14 cellular contexts compared by ENCODE assay signal in genomic region chr4:104352211-104352610, GRCh38.
DNase-seq lines count a peak whose midpoint lies in the region; ATAC-seq and TF ChIP-seq lines count a peak whose summit lies in the region.
"Had no signal": no experiment of that assay in that cellular context is flagged by ENCODE, and none has a peak within 500 bp of the region (broad histone marks: within the 10 kb centered on the region; RNA-seq: fewer than 3 reads in every experiment).

No MANE protein-coding gene starts in this region.

- BruUV-seq in PC-9 (replicated peaks; lab: Mats Ljungman, UMichigan) = no TSS peak

- intact Hi-C loops in PC-9 (cut with micrococcal nuclease; ENCODE audit: unreplicated experiment) = no loop called here

- H3K27me3 Mint-ChIP-seq in activated CD8-positive, alpha-beta memory T cell treated with anti-CD3 and anti-CD28 coated beads, Interleukin-2, amount 10 ng/mL, durations not matched to agents 7 days and 5 days = no peaks in the 10 kb centered on the region
- H3K27me3 Mint-ChIP-seq: activated CD8-positive, alpha-beta T cell treated with anti-CD3 and anti-CD28 coated beads for 36 hours; activated naive CD4-positive, alpha-beta T cell treated with anti-CD3 and anti-CD28 coated beads, Interleukin-2, amount 10 ng/mL, durations not matched to agents 7 days and 5 days; IgD-negative memory B cell had no signal

- POLR2A ChIA-PET in PC-9 (lab: Charles Lee; ENCODE audit: unreplicated experiment) = no interaction called here

- peak; percentile 60 for ATAC-seq in HG02759 (IDR thresholded peaks at IDR 0.05; ENCODE audit: unreplicated experiment)
- peak; percentile 52 for ATAC-seq in left lobe of liver
- ATAC-seq in activated CD8-positive, alpha-beta memory T cell treated with anti-CD3 and anti-CD28 coated beads, Interleukin-2, amount 10 ng/mL, durations not matched to agents 7 days and 5 days = no peak
- ATAC-seq: activated CD8-positive, alpha-beta T cell treated with anti-CD3 and anti-CD28 coated beads for 36 hours; right cardiac atrium had no signal

- H3K79me2 ChIP-seq in PC-9 (ENCODE audit: low read depth) = no peaks in the 10 kb centered on the region

- no peak overlapping the region for H2AFZ ChIP-seq in PC-9

- no peak overlapping the region for H3K4me3 ChIP-seq in PC-9
- H3K4me3 ChIP-seq: BLaER1 treated with 17β-estradiol and CSF1 and Interleukin-3, amounts not matched to agents 10 nM and 100 nM had no signal

- no peaks in the 10 kb centered on the region for H4K20me1 ChIP-seq in PC-9 (ENCODE audit: insufficient read depth)
- H4K20me1 ChIP-seq: BLaER1 treated with 17β-estradiol and CSF1 and Interleukin-3, amounts not matched to agents 10 nM and 100 nM had no signal

- no peaks in the 10 kb centered on the region for H3K9me2 ChIP-seq in PC-9 (ENCODE audit: insufficient read depth)

- CTCF ChIA-PET in PC-9 (lab: Charles Lee) = no interaction called here
- CTCF ChIA-PET in activated CD8-positive, alpha-beta memory T cell treated with anti-CD3 and anti-CD28 coated beads, Interleukin-2, amount 10 ng/mL, durations not matched to agents 7 days and 5 days (lab: Charles Lee) = no interaction called here

- H3K4me1 ChIP-seq in PC-9 (replicated peaks; ENCODE audit: insufficient read depth) = no peaks in the 10 kb centered on the region
- H3K4me1 ChIP-seq: BLaER1 treated with 17β-estradiol and CSF1 and Interleukin-3, amounts not matched to agents 10 nM and 100 nM had no signal

- TF ChIP-seq CTCF in PC-9 (conservative IDR thresholded peaks at IDR 0.05) = peak; percentile 33; the same call in 1 of the 2 replicates

- DNase-seq in ELF-1 (ENCODE audit: low read depth, low spot score) (peak; percentile 21), PC-9 (no peak), left lobe of liver (ENCODE audit: low spot score) (no peak), OCI-M2 (lab: John Stamatoyannopoulos, UW; ENCODE audit: unreplicated experiment) (no peak), GM03348 (ENCODE audit: low spot score) (no peak)
- DNase-seq in activated CD4-positive, CD25-positive, alpha-beta regulatory T cell treated with anti-CD3 and anti-CD28 coated beads, Interleukin-2, amount 50 U/mL, for 72 hours = no peak
- no peak for DNase-seq in activated CD8-positive, alpha-beta memory T cell treated with anti-CD3 and anti-CD28 coated beads, Interleukin-2, amount 10 ng/mL, durations not matched to agents 7 days and 5 days
- DNase-seq: activated CD8-positive, alpha-beta T cell treated with anti-CD3 and anti-CD28 coated beads for 36 hours; activated naive CD4-positive, alpha-beta T cell treated with anti-CD3 and anti-CD28 coated beads, Interleukin-2, amount 10 ng/mL, durations not matched to agents 7 days and 5 days; NCI-H2107; right cardiac atrium had no signal

- no peak overlapping the region for H3K4me3 Mint-ChIP-seq in activated CD8-positive, alpha-beta memory T cell treated with anti-CD3 and anti-CD28 coated beads, Interleukin-2, amount 10 ng/mL, durations not matched to agents 7 days and 5 days
- H3K4me3 Mint-ChIP-seq: activated CD8-positive, alpha-beta T cell treated with anti-CD3 and anti-CD28 coated beads for 36 hours; activated naive CD4-positive, alpha-beta T cell treated with anti-CD3 and anti-CD28 coated beads, Interleukin-2, amount 10 ng/mL, durations not matched to agents 7 days and 5 days; IgD-negative memory B cell had no signal

- no peaks in the 10 kb centered on the region for H3F3A ChIP-seq in PC-9 (ENCODE audit: insufficient read depth, low read depth)

- peaks cover 4% of the 10 kb centered on the region for H3K9me3 Mint-ChIP-seq in activated CD8-positive, alpha-beta memory T cell treated with anti-CD3 and anti-CD28 coated beads, Interleukin-2, amount 10 ng/mL, durations not matched to agents 7 days and 5 days (ENCODE audit: low read depth)

- H3K27me3 ChIP-seq in PC-9 (ENCODE audit: insufficient read depth, low read depth) = no peaks in the 10 kb centered on the region
- H3K27me3 ChIP-seq: BLaER1 treated with 17β-estradiol and CSF1 and Interleukin-3, amounts not matched to agents 10 nM and 100 nM had no signal

- H3K27ac ChIP-seq in PC-9 = no peak overlapping the region
- H3K27ac ChIP-seq: BLaER1 treated with 17β-estradiol and CSF1 and Interleukin-3, amounts not matched to agents 10 nM and 100 nM had no signal

- H3K4me2 ChIP-seq in PC-9 = no peak overlapping the region
- H3K4me2 ChIP-seq: BLaER1 treated with 17β-estradiol and CSF1 and Interleukin-3, amounts not matched to agents 10 nM and 100 nM had no signal

- no peaks in the 10 kb centered on the region for H3K36me3 Mint-ChIP-seq in activated CD8-positive, alpha-beta memory T cell treated with anti-CD3 and anti-CD28 coated beads, Interleukin-2, amount 10 ng/mL, durations not matched to agents 7 days and 5 days
- H3K36me3 Mint-ChIP-seq: activated naive CD4-positive, alpha-beta T cell treated with anti-CD3 and anti-CD28 coated beads, Interleukin-2, amount 10 ng/mL, durations not matched to agents 7 days and 5 days; IgD-negative memory B cell had no signal

- H3K4me1 Mint-ChIP-seq in activated CD8-positive, alpha-beta memory T cell treated with anti-CD3 and anti-CD28 coated beads, Interleukin-2, amount 10 ng/mL, durations not matched to agents 7 days and 5 days = no peaks in the 10 kb centered on the region
- H3K4me1 Mint-ChIP-seq: activated naive CD4-positive, alpha-beta T cell treated with anti-CD3 and anti-CD28 coated beads, Interleukin-2, amount 10 ng/mL, durations not matched to agents 7 days and 5 days; IgD-negative memory B cell had no signal

- H3K9me3 ChIP-seq in PC-9 (ENCODE audit: insufficient read depth, low read depth) = no peaks in the 10 kb centered on the region

- no peaks in the 10 kb centered on the region for H3K36me3 ChIP-seq in PC-9 (ENCODE audit: low read depth)
- H3K36me3 ChIP-seq: BLaER1 treated with 17β-estradiol and CSF1 and Interleukin-3, amounts not matched to agents 10 nM and 100 nM had no signal

- no peak overlapping the region for H3K27ac Mint-ChIP-seq in activated CD8-positive, alpha-beta memory T cell treated with anti-CD3 and anti-CD28 coated beads, Interleukin-2, amount 10 ng/mL, durations not matched to agents 7 days and 5 days
- H3K27ac Mint-ChIP-seq: activated CD8-positive, alpha-beta T cell treated with anti-CD3 and anti-CD28 coated beads for 36 hours; activated naive CD4-positive, alpha-beta T cell treated with anti-CD3 and anti-CD28 coated beads, Interleukin-2, amount 10 ng/mL, durations not matched to agents 7 days and 5 days; IgD-negative memory B cell had no signal
